Comparison of ENCODE assay signal across 8 cellular contexts in the genomic region with DNA sequence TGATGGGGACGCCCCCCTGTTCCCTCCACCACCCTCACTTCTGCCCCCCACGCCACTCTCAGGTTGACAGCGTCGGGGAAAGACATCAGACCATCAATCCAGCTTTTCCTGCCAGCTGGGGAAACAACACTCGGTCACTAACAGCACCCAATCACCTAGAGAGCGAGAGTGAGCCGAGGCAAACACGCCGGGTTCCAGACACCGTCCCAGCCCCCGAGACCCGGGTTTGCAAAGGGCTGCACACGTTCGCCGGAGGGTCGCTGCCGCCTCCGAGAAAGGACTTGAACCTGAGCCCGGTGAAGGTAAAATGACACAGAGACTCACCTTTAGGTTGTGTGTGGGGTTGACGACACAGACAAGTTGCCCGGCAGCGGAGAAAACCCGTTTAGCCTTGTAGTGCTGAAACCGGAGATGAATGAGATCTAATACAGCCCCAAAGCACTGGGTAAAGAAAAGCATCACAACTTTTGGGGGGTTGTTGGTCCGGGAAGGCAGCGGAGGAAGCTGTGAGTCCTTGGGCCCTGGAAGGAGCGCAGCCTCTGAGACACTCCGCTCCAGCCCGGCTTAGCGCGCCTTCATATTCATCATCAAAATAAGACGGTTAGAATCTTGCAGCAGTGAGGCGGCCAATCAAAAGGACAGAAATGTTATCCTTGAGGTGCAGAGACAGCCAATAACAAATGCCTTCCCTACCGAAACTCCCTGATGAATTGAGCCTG. TPM values are rescaled to one million over a fixed set of nuclear protein-coding genes. Genes with fewer than 3 reads are reported as not detected.
DNase-seq lines count a peak whose midpoint lies in the region; ATAC-seq and TF ChIP-seq lines count a peak whose summit lies in the region.

A gene with protein sequence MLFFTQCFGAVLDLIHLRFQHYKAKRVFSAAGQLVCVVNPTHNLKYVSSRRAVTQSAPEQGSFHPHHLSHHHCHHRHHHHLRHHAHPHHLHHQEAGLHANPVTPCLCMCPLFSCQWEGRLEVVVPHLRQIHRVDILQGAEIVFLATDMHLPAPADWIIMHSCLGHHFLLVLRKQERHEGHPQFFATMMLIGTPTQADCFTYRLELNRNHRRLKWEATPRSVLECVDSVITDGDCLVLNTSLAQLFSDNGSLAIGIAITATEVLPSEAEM (minus strand): TSS at position 583 of the 719 bp plus-strand sequence. CDS start 124 bp downstream, at position 459.

- H3K9me3 Mint-ChIP-seq in CD14-positive monocyte, result peaks cover 0 to 16% (median 11%) of the 10 kb centered on the region in 7 donors

- H3K4me1 Mint-ChIP-seq in CD14-positive monocyte, result peaks cover 42% of the 10 kb centered on the region

- no peaks in the 10 kb centered on the region for H3K36me3 ChIP-seq in muscle layer of colon (ENCODE audit: insufficient read depth, low read length)
- H3K36me3 ChIP-seq in urinary bladder (ENCODE audit: insufficient read depth), result no peaks in the 10 kb centered on the region

- peaks cover 18% of the 10 kb centered on the region for H3K4me1 ChIP-seq in muscle layer of colon (ENCODE audit: insufficient read depth, low read length)
- peaks cover 1% of the 10 kb centered on the region for H3K4me1 ChIP-seq in urinary bladder (ENCODE audit: insufficient read depth)

- DNase-seq in CD14-positive monocyte (ENCODE audit: low spot score) (no peak), SK-N-DZ (ENCODE audit: low spot score) (peak; percentile 69), coronary artery (ENCODE audit: low spot score) (no peak)

- H3K4me3 Mint-ChIP-seq in CD14-positive monocyte, result peak within 1 kb of the TSS; percentile 76 to 92

- H3K27ac ChIP-seq in coronary artery, result no peak within 1 kb of the TSS
- H3K27ac ChIP-seq in muscle layer of colon (ENCODE audit: low read depth, low read length), result no peak within 1 kb of the TSS
- no peak within 1 kb of the TSS for H3K27ac ChIP-seq in urinary bladder (ENCODE audit: low read depth)

- no peak for TF ChIP-seq CTCF in CD14-positive monocyte (IDR thresholded peaks at IDR 0.05)
- no peak for TF ChIP-seq CTCF in coronary artery (IDR thresholded peaks at IDR 0.05)

- peak within 1 kb of the TSS; percentile 57 for H3K4me3 ChIP-seq in coronary artery
- H3K4me3 ChIP-seq in muscle layer of colon (ENCODE audit: low read depth in 1 of 2, low read length in 2 of 2), result peak within 1 kb of the TSS; percentile 28 to 51
- H3K4me3 ChIP-seq in urinary bladder (ENCODE audit: low read depth, low read length), result peak within 1 kb of the TSS; percentile 6

- peaks cover 2% of the 10 kb centered on the region in 2 donors for H3K36me3 Mint-ChIP-seq in CD14-positive monocyte

- no peak within 1 kb of the TSS for H3K9ac ChIP-seq in muscle layer of colon (ENCODE audit: low read length)

- 3% methylated on average over 34 of the region's 34 CpGs for WGBS in urinary bladder

- ATAC-seq in HG03175 (IDR thresholded peaks at IDR 0.05; ENCODE audit: unreplicated experiment) (no peak), HG03469 (IDR thresholded peaks at IDR 0.05; ENCODE audit: unreplicated experiment) (no peak), GM21529 (IDR thresholded peaks at IDR 0.05; ENCODE audit: unreplicated experiment) (no peak)

- H3K27me3 Mint-ChIP-seq in CD14-positive monocyte (ENCODE audit: low read depth in 3 of 3), result peaks cover 22 to 25% (median 25%) of the 10 kb centered on the region in 3 donors

- H3K27ac Mint-ChIP-seq in CD14-positive monocyte, result peak within 1 kb of the TSS in 3 of 7 donors; percentile 46 to 69 (median 56)

- H3K9me3 ChIP-seq in muscle layer of colon (ENCODE audit: low read length), result no peaks in the 10 kb centered on the region

- H3K27me3 ChIP-seq in muscle layer of colon (ENCODE audit: control insufficient read depth in 1 of 2, insufficient read depth in 2 of 2, low read length in 2 of 2), result peaks cover 10 to 31% of the 10 kb centered on the region in 2 donors

- intact Hi-C loops in CD14-positive monocyte (cut with micrococcal nuclease), result no loop called here

RNA-seq across cellular contexts. Expression of the gene that starts here (rescaled TPM):
- polyA plus RNA-seq in CD14-positive monocyte (not detected), urinary bladder (not detected)
- 1.6 TPM in 2 replicates for polyA plus RNA-seq in SK-N-DZ (2014; cell fraction: cytosol; rRNA removed)
- 0.85 and 2.0 TPM in 2 replicates for polyA plus RNA-seq in SK-N-DZ (2014; cell fraction: nucleus; rRNA removed)
- 0.16 TPM for total RNA-seq in urinary bladder

Comparison
In these comparisons a context has a peak if more than half of its experiments do, and no peak if none do; other contexts are left out.
1. H3K4me3 ChIP-seq: peak in every context shown above with its lines; median percentile 57 in coronary artery; 40 in muscle layer of colon; 6 in urinary bladder.